ENCODE assay signal across 21 cellular contexts in genomic region chr5:17694922-17695321, GRCh38.
"Had no signal": no experiment of that assay in that cellular context is flagged by ENCODE, and none has a peak within 500 bp of the region (broad histone marks: within the 10 kb centered on the region; RNA-seq: fewer than 3 reads in every experiment).

No MANE protein-coding gene starts in this region.

- H3K27ac Mint-ChIP-seq: activated B cell treated with CpG ODN at 0.5 μM for 24 hours; activated CD4-positive, alpha-beta T cell treated with anti-CD3 and anti-CD28 coated beads for 36 hours; activated naive CD8-positive, alpha-beta T cell treated with anti-CD3 and anti-CD28 coated beads, Interleukin-2, amount 50 U/mL, for 24 hours; activated T-cell treated with anti-CD3 and anti-CD28 coated beads, Interleukin-2, amount 50 U/mL, for 72 hours; memory B cell; nephron progenitor cell; T-helper 17 cell had no signal

- H3K9me3 Mint-ChIP-seq: activated B cell treated with CpG ODN at 0.5 μM for 24 hours, memory B cell, nephron progenitor cell had no signal

- FAIRE-seq: pancreas had no signal

- H3K4me1 Mint-ChIP-seq: activated B cell treated with CpG ODN at 0.5 μM for 24 hours; activated CD4-positive, alpha-beta T cell treated with anti-CD3 and anti-CD28 coated beads for 36 hours; activated naive CD8-positive, alpha-beta T cell treated with anti-CD3 and anti-CD28 coated beads, Interleukin-2, amount 50 U/mL, for 24 hours; memory B cell; T-helper 17 cell had no signal

- H3K27me3 Mint-ChIP-seq: activated CD4-positive, alpha-beta T cell treated with anti-CD3 and anti-CD28 coated beads for 36 hours; activated naive CD8-positive, alpha-beta T cell treated with anti-CD3 and anti-CD28 coated beads, Interleukin-2, amount 50 U/mL, for 24 hours; T-helper 17 cell had no signal

- H3K36me3 Mint-ChIP-seq: memory B cell had no signal

- H3K4me3 Mint-ChIP-seq: activated B cell treated with CpG ODN at 0.5 μM for 24 hours; activated CD4-positive, alpha-beta T cell treated with anti-CD3 and anti-CD28 coated beads for 36 hours; activated naive CD8-positive, alpha-beta T cell treated with anti-CD3 and anti-CD28 coated beads, Interleukin-2, amount 50 U/mL, for 24 hours; activated T-cell treated with anti-CD3 and anti-CD28 coated beads, Interleukin-2, amount 50 U/mL, for 72 hours; memory B cell; nephron progenitor cell; T-helper 17 cell had no signal

- H3K9me3 ChIP-seq: pancreas, psoas muscle had no signal

- H3K27ac ChIP-seq: hepatocyte, pancreas, psoas muscle had no signal

- DNase-seq: activated B cell treated with CpG ODN at 0.5 μM for 24 hours; activated CD4-positive, alpha-beta T cell treated with anti-CD3 and anti-CD28 coated beads for 36 hours; activated CD4-positive, alpha-beta T cell treated with anti-CD3 and anti-CD28 coated beads, Interleukin-2, amount 50 U/mL, for 48 hours; activated effector memory CD4-positive, alpha-beta T cell treated with Interleukin-2 at 50 U/mL for 16 hours; activated naive CD4-positive, alpha-beta T cell treated with anti-CD3 and anti-CD28 coated beads, Interleukin-2, amount 50 U/mL, for 16 hours; activated naive CD8-positive, alpha-beta T cell treated with anti-CD3 and anti-CD28 coated beads, Interleukin-2, amount 50 U/mL, for 24 hours; activated T-cell treated with anti-CD3 and anti-CD28 coated beads, Interleukin-2, amount 50 U/mL, for 72 hours; aorta; cortex of kidney; erythroblast; foreskin melanocyte; left cardiac atrium; nephron progenitor cell; pancreas; psoas muscle; right cardiac atrium; stimulated activated CD4-positive, alpha-beta T cell treated with anti-CD3 and anti-CD28 coated beads, Interleukin-4, amount 100 ng/mL, for 24 hours; stimulated activated naive CD4-positive, alpha-beta T cell treated with Interleukin-2 at 50 U/mL for 16 hours; T-helper 17 cell had no signal

- H3K4me3 ChIP-seq: hepatocyte, pancreas, psoas muscle had no signal

- H3K4me2 ChIP-seq: hepatocyte had no signal

- ATAC-seq: activated CD4-positive, alpha-beta T cell treated with anti-CD3 and anti-CD28 coated beads for 36 hours; activated naive CD8-positive, alpha-beta T cell treated with anti-CD3 and anti-CD28 coated beads, Interleukin-2, amount 50 U/mL, for 24 hours; activated T-cell treated with anti-CD3 and anti-CD28 coated beads, Interleukin-2, amount 50 U/mL, for 72 hours; left cardiac atrium; pancreas; psoas muscle; right cardiac atrium; T-helper 17 cell had no signal

- H3K4me1 ChIP-seq: pancreas, psoas muscle had no signal
